ENCODE assay signal across 13 cellular contexts in genomic region chr4:98482503-98482846, GRCh38.
DNase-seq lines count a peak whose midpoint lies in the region; ATAC-seq and TF ChIP-seq lines count a peak whose summit lies in the region.
"Had no signal": no experiment of that assay in that cellular context is flagged by ENCODE, and none has a peak within 500 bp of the region (broad histone marks: within the 10 kb centered on the region; RNA-seq: fewer than 3 reads in every experiment).

No MANE protein-coding gene starts in this region.

- H3K36me3 ChIP-seq in ACC112 (ENCODE audit: insufficient read depth, low read length), result peaks cover 10% of the 10 kb centered on the region
- H3K36me3 ChIP-seq in SJSA1, result no peaks in the 10 kb centered on the region
- H3K36me3 ChIP-seq in mucosa of descending colon (ENCODE audit: low read depth), result no peaks in the 10 kb centered on the region
- H3K36me3 ChIP-seq in GM23338 (ENCODE audit: insufficient read depth), result no peaks in the 10 kb centered on the region
- H3K36me3 ChIP-seq in sigmoid colon, result no peaks in the 10 kb centered on the region

- TF ChIP-seq EP300 in sigmoid colon (IDR thresholded peaks at IDR 0.05), result no peak

- no peak overlapping the region for H3K4me2 ChIP-seq in GM23338

- H3K27ac ChIP-seq in ACC112 (ENCODE audit: low read depth, low read length) (peak overlapping the region; percentile 75), SJSA1 (peak overlapping the region; percentile 76), GM23338 (ENCODE audit: low read depth) (no peak overlapping the region), sigmoid colon (no peak overlapping the region)

- peaks cover 30% of the 10 kb centered on the region for H3K79me2 ChIP-seq in ACC112 (ENCODE audit: control insufficient read depth, insufficient read depth, low read length, unreplicated experiment)
- no peaks in the 10 kb centered on the region for H3K79me2 ChIP-seq in GM23338 (replicated peaks; ENCODE audit: insufficient read depth)

- H3K9me3 Mint-ChIP-seq in GM23338, result no peaks in the 10 kb centered on the region
- H3K9me3 Mint-ChIP-seq: CD4-positive, alpha-beta memory T cell; dendritic cell treated with granulocyte-macrophage colony-stimulating factor and Interleukin-4, amounts not matched to agents 40 ng/mL and 50 ng/mL, for 4 days had no signal

- H2AFZ ChIP-seq in ACC112 (ENCODE audit: low read length, unreplicated experiment) (no peak overlapping the region), GM23338 (no peak overlapping the region)

- 78 to 86% methylated on average over 3 of the region's 3 CpGs for WGBS in sigmoid colon, 2 donors

- H3K36me3 Mint-ChIP-seq in GM23338 (ENCODE audit: low read depth), result no peaks in the 10 kb centered on the region; the same call in 2 of the 3 replicates

- no peaks in the 10 kb centered on the region for H3F3A ChIP-seq in GM23338 (replicated peaks; ENCODE audit: low read depth)

- peaks cover 8% of the 10 kb centered on the region; the same call in 1 of the 2 replicates for H3K9me2 ChIP-seq in GM23338 (ENCODE audit: insufficient read depth)

- peaks cover 36% of the 10 kb centered on the region for H3K4me1 ChIP-seq in ACC112 (ENCODE audit: control insufficient read depth, insufficient read depth, low read length, unreplicated experiment)
- peaks cover 39% of the 10 kb centered on the region for H3K4me1 ChIP-seq in SJSA1 (replicated peaks)
- no peaks in the 10 kb centered on the region for H3K4me1 ChIP-seq in mucosa of descending colon (ENCODE audit: low read depth)
- H3K4me1 ChIP-seq in GM23338 (ENCODE audit: insufficient read depth), result peaks cover 29% of the 10 kb centered on the region
- H3K4me1 ChIP-seq in sigmoid colon, result no peaks in the 10 kb centered on the region

- no peak for TF ChIP-seq POLR2A in sigmoid colon (IDR thresholded peaks at IDR 0.05)

- H3K27me3 ChIP-seq in ACC112 (ENCODE audit: insufficient read depth, low read length) (no peaks in the 10 kb centered on the region), SJSA1 (replicated peaks) (no peaks in the 10 kb centered on the region), GM23338 (ENCODE audit: insufficient read depth) (no peaks in the 10 kb centered on the region), sigmoid colon (no peaks in the 10 kb centered on the region)

- H3K4me3 ChIP-seq in ACC112 (ENCODE audit: low read depth, low read length), result peak overlapping the region; percentile 30; the same call in 1 of the 2 replicates
- H3K4me3 ChIP-seq in SJSA1, result no peak overlapping the region
- no peak overlapping the region for H3K4me3 ChIP-seq in mucosa of descending colon
- H3K4me3 ChIP-seq in GM23338, result no peak overlapping the region
- no peak overlapping the region for H3K4me3 ChIP-seq in sigmoid colon

- no peaks in the 10 kb centered on the region for H3K27me3 Mint-ChIP-seq in GM23338 (ENCODE audit: insufficient read depth, low read depth, poor library complexity)
- H3K27me3 Mint-ChIP-seq: CD4-positive, alpha-beta memory T cell; dendritic cell treated with granulocyte-macrophage colony-stimulating factor and Interleukin-4, amounts not matched to agents 40 ng/mL and 50 ng/mL, for 4 days had no signal

- DNase-seq in SJSA1 (ENCODE audit: low read depth in 1 of 2, low spot score in 2 of 2) (no peak), cardiac septum (ENCODE audit: low spot score) (no peak), mucosa of descending colon (no peak), GM23338 (ENCODE audit: low spot score) (no peak), sigmoid colon (no peak)
- DNase-seq: activated CD8-positive, alpha-beta memory T cell treated with anti-CD3 and anti-CD28 coated beads, Interleukin-2, amount 50 U/mL, for 4 hours; CD4-positive, alpha-beta memory T cell; hippocampal formation; NCI-H2081 had no signal

- H4K20me1 ChIP-seq in GM23338 (replicated peaks; ENCODE audit: insufficient read depth), result no peaks in the 10 kb centered on the region

- ATAC-seq in GM19328 (IDR thresholded peaks at IDR 0.05; ENCODE audit: unreplicated experiment) (peak; percentile 17), HG02852 (IDR thresholded peaks at IDR 0.05; ENCODE audit: unreplicated experiment) (peak; percentile 30), mucosa of descending colon (no peak), GM23338 (no peak)

- peaks cover 48% of the 10 kb centered on the region for H3K4me1 Mint-ChIP-seq in GM23338

- TF ChIP-seq CTCF in mucosa of descending colon (IDR thresholded peaks at IDR 0.05) (no peak), GM23338 (conservative IDR thresholded peaks at IDR 0.05; ENCODE audit: low read depth in 2 of 2) (no peak), sigmoid colon (IDR thresholded peaks at IDR 0.05) (no peak)

- intact Hi-C loops in cardiac septum (cut with DNase I) (no loop called here), mucosa of descending colon (cut with DNase I, micrococcal nuclease) (no loop called here), sigmoid colon (cut with DNase I) (no loop called here)

- no peak overlapping the region for H3K27ac Mint-ChIP-seq in GM23338
- H3K27ac Mint-ChIP-seq: dendritic cell treated with granulocyte-macrophage colony-stimulating factor and Interleukin-4, amounts not matched to agents 40 ng/mL and 50 ng/mL, for 4 days had no signal

- H3K9me3 ChIP-seq in SJSA1 (replicated peaks), result no peaks in the 10 kb centered on the region
- H3K9me3 ChIP-seq in mucosa of descending colon, result no peaks in the 10 kb centered on the region
- H3K9me3 ChIP-seq in sigmoid colon, result no peaks in the 10 kb centered on the region

- no peak overlapping the region for H3K4me3 Mint-ChIP-seq in GM23338
- H3K4me3 Mint-ChIP-seq: dendritic cell treated with granulocyte-macrophage colony-stimulating factor and Interleukin-4, amounts not matched to agents 40 ng/mL and 50 ng/mL, for 4 days had no signal

TF ChIP-seq in GM23338, 12 proteins besides CTCF, POLR2A, EP300 and RAD21 (continues in another document):
- TF ChIP-seq EZH2phosphoT487 (IDR thresholded peaks at IDR 0.05; ENCODE audit: unreplicated experiment) (no peak), CREB1 (CRISPR knock-in tag; IDR thresholded peaks at IDR 0.05; ENCODE audit: low read depth) (no peak), ZNF114 (CRISPR knock-in tag; IDR thresholded peaks at IDR 0.05) (no peak), EZH2 (IDR thresholded peaks at IDR 0.05; ENCODE audit: low read depth, unreplicated experiment) (no peak), NANOG (IDR thresholded peaks at IDR 0.05; ENCODE audit: borderline replicate concordance) (no peak), STAT1 (IDR thresholded peaks at IDR 0.05; ENCODE audit: unreplicated experiment) (no peak), ETS1 (IDR thresholded peaks at IDR 0.05) (no peak), ZNF331 (CRISPR knock-in tag; IDR thresholded peaks at IDR 0.05; ENCODE audit: low read depth) (no peak), JUNB (IDR thresholded peaks at IDR 0.05; ENCODE audit: unreplicated experiment) (no peak)

Comparison
In these comparisons a context has a peak if more than half of its experiments do, and no peak if none do; other contexts are left out.
1. H3K27ac ChIP-seq: peak in ACC112 (single experiment) and SJSA1 (single experiment); none in GM23338 (single experiment) and sigmoid colon (0 of 4).
2. ATAC-seq: peak in GM19328 (single experiment) and HG02852 (single experiment); none in mucosa of descending colon (single experiment) and GM23338 (single experiment).